ENCODE assay signal across 9 cellular contexts in the genomic region with DNA sequence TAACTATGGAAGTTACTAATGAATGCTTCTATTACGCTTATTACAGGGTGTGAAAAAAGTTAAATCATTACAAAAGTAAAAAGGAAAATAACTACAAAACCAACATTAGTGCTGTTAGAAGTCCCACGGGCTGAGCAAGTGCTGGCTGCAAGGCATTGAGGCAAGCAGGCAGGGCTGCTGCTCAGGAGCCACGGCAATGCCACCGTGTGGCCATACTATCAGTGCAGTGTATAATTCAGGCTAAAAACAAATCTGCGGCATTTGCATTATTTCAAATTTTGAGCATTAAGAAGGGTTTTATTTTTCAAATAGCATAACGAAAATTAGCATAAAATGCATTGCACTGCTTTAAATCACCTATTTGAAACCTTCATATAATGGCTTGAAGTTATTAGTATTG. TPM values are rescaled to one million over a fixed set of nuclear protein-coding genes. Genes with fewer than 3 reads are reported as not detected.
DNase-seq lines count a peak whose midpoint lies in the region; ATAC-seq, FAIRE-seq and TF ChIP-seq lines count a peak whose summit lies in the region.
"Had no signal": no experiment of that assay in that cellular context is flagged by ENCODE, and none has a peak within 500 bp of the region (broad histone marks: within the 10 kb centered on the region; RNA-seq: fewer than 3 reads in every experiment).

No MANE protein-coding gene starts in this region.

- H3K27ac ChIP-seq in foreskin keratinocyte = no peak overlapping the region
- H3K27ac ChIP-seq: adrenal gland had no signal

- DNase-seq in NCI-H69 (lab: John Stamatoyannopoulos, UW) = peak; percentile 12
- DNase-seq in foreskin keratinocyte = no peak
- no peak for DNase-seq in retinal pigment epithelial cell (ENCODE audit: low read depth)
- DNase-seq in stimulated activated CD4-positive, alpha-beta T cell treated with anti-CD3 and anti-CD28 coated beads, Interleukin-12 subunit alpha, Interleukin-12 subunit beta, amount 100 ng/mL, for 4 hours = no peak
- no peak for DNase-seq in HTR-8/SVneo (ENCODE audit: insufficient read length, low spot score)
- no peak for DNase-seq in glomerular visceral epithelial cell (ENCODE audit: extremely low spot score)
- DNase-seq: adrenal gland, IMR-90 had no signal

- H3K27me3 ChIP-seq in foreskin keratinocyte = no peaks in the 10 kb centered on the region
- H3K27me3 ChIP-seq: adrenal gland had no signal

- H3K4me1 ChIP-seq in foreskin keratinocyte = no peaks in the 10 kb centered on the region

- FAIRE-seq in HTR-8/SVneo (lab: Jason Lieb, UNC) = no peak

- TF ChIP-seq CTCF in foreskin keratinocyte (conservative IDR thresholded peaks at IDR 0.05) (peak; percentile 74), retinal pigment epithelial cell (conservative IDR thresholded peaks at IDR 0.05; ENCODE audit: low read depth, low read length) (peak; percentile 8)

- peak; percentile 79 for ATAC-seq in GM18867 (IDR thresholded peaks at IDR 0.05; ENCODE audit: unreplicated experiment)
- ATAC-seq in foreskin keratinocyte = peak; percentile 67

- H3K4me3 ChIP-seq in retinal pigment epithelial cell (ENCODE audit: low read length) = no peak overlapping the region
- H3K4me3 ChIP-seq: adrenal gland had no signal

RNA-seq across cellular contexts. Expression of gene IFNGR1, which starts 17.1 kb away (rescaled TPM):
- total RNA-seq in foreskin keratinocyte = 46.3 and 48.2 TPM in 2 replicates
- polyA plus RNA-seq in foreskin keratinocyte = 27.4 and 31.6 TPM in 2 replicates

RNA-seq across cellular contexts. Expression of gene IL22RA2, which starts 28.6 kb away (rescaled TPM):
- total RNA-seq in foreskin keratinocyte = not detected in 2 replicates
- polyA plus RNA-seq in foreskin keratinocyte = not detected in 2 replicates
- total RNA-seq: adrenal gland, IMR-90 had no signal
- polyA plus RNA-seq: adrenal gland, IMR-90 had no signal
